Comparison of ENCODE assay signal across 14 cellular contexts in the genomic region with DNA sequence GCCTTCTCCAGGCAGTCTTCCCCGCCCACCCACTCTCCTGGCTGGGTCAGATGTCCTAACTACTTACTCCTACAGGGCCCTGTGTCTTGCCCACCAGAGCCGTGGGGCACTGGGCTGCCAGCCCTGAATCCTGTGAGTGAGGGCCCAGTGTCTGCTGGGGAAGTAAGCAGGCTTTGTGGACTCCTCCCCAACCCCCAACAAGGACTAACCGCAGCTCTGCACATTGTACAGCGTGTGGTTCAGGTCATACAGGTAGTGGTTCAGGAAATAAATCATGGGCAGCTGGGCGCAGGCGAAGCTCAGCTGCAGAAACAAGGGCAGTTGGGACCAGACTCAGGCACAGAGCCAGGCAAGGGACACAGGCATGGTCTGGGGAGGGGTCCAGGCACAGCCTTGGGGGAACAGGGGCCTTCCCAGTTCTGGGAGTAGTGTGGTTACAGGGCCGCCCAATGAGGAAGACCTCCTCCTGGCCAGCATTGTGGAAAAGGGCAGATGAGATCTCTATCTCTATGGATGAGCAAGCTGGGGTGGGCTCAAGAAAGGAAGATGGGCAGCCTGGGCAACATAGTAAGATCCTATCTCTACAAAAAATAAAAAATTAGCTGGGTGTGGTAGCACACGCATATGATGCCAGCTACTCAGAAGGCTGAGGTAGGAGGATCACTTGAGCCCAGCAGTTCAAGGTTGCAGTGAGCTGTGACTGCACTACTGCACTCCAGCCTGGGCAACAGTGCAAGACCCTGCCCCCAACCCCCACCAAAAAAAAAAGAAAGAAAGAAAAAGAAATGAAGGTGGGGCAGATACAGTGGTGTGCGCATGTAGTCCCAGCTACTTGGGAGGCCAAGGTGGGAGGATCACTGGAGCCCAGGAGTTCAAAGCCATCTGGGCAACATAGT. TPM values are rescaled to one million over a fixed set of nuclear protein-coding genes. Genes with fewer than 3 reads are reported as not detected.
DNase-seq lines count a peak whose midpoint lies in the region; ATAC-seq and TF ChIP-seq lines count a peak whose summit lies in the region.
"Had no signal": no experiment of that assay in that cellular context is flagged by ENCODE, and none has a peak within 500 bp of the region (broad histone marks: within the 10 kb centered on the region; RNA-seq: fewer than 3 reads in every experiment).

No MANE protein-coding gene starts in this region.

- H3K4me2 ChIP-seq in OCI-LY7 (ENCODE audit: low read length), result peak overlapping the region; percentile 32

- H3K9me3 ChIP-seq in OCI-LY7 (ENCODE audit: low read length), result no peaks in the 10 kb centered on the region
- H3K9me3 ChIP-seq: pancreas had no signal

- intact Hi-C loops in OCI-LY7 (cut with micrococcal nuclease; ENCODE audit: unreplicated experiment), result loop anchor here (10.0 kb wide), 1 partner anchor 354 kb away; no protein-coding TSS in a partner anchor

- H3K27me3 Mint-ChIP-seq in activated T-cell treated with anti-CD3 and anti-CD28 coated beads, Interleukin-2, amount 50 U/mL, for 72 hours (ENCODE audit: low read depth), result no peaks in the 10 kb centered on the region
- H3K27me3 Mint-ChIP-seq in activated T-cell treated with anti-CD3 and anti-CD28 coated beads, Interleukin-2, amount 50 U/mL, for 4 hours (ENCODE audit: low read depth), result no peaks in the 10 kb centered on the region
- no peaks in the 10 kb centered on the region for H3K27me3 Mint-ChIP-seq in stimulated activated memory B cell treated with anti-CD40 and anti-IgM and Interleukin-4, amounts not matched to agents 10 μg/mL and 1 μg/mL and 100 μg/mL, for 72 hours

- H3K27ac Mint-ChIP-seq in activated T-cell treated with anti-CD3 and anti-CD28 coated beads, Interleukin-2, amount 50 U/mL, for 72 hours, result no peak overlapping the region
- peak overlapping the region; percentile 86 for H3K27ac Mint-ChIP-seq in stimulated activated memory B cell treated with anti-CD40 and anti-IgM and Interleukin-4, amounts not matched to agents 10 μg/mL and 1 μg/mL and 100 μg/mL, for 72 hours

- H3K4me3 ChIP-seq in OCI-LY7 (ENCODE audit: low read depth, low read length, poor library complexity, severe bottlenecking), result no peak overlapping the region
- no peak overlapping the region for H3K4me3 ChIP-seq in coronary artery
- H3K4me3 ChIP-seq: pancreas had no signal

- no peaks in the 10 kb centered on the region for H3K9me3 Mint-ChIP-seq in activated T-cell treated with anti-CD3 and anti-CD28 coated beads, Interleukin-2, amount 50 U/mL, for 72 hours
- H3K9me3 Mint-ChIP-seq in activated T-cell treated with anti-CD3 and anti-CD28 coated beads, Interleukin-2, amount 50 U/mL, for 4 hours, result no peaks in the 10 kb centered on the region
- no peaks in the 10 kb centered on the region for H3K9me3 Mint-ChIP-seq in stimulated activated memory B cell treated with anti-CD40 and anti-IgM and Interleukin-4, amounts not matched to agents 10 μg/mL and 1 μg/mL and 100 μg/mL, for 72 hours

- BruUV-seq in OCI-LY7 (replicated peaks; lab: Mats Ljungman, UMichigan), result no TSS peak

- no peak overlapping the region for H3K4me3 Mint-ChIP-seq in activated T-cell treated with anti-CD3 and anti-CD28 coated beads, Interleukin-2, amount 50 U/mL, for 72 hours
- no peak overlapping the region for H3K4me3 Mint-ChIP-seq in activated T-cell treated with anti-CD3 and anti-CD28 coated beads, Interleukin-2, amount 50 U/mL, for 4 hours
- H3K4me3 Mint-ChIP-seq in stimulated activated memory B cell treated with anti-CD40 and anti-IgM and Interleukin-4, amounts not matched to agents 10 μg/mL and 1 μg/mL and 100 μg/mL, for 72 hours, result no peak overlapping the region

- peaks cover 35% of the 10 kb centered on the region for H3K4me1 Mint-ChIP-seq in activated T-cell treated with anti-CD3 and anti-CD28 coated beads, Interleukin-2, amount 50 U/mL, for 72 hours (ENCODE audit: low read depth)
- peaks cover 33% of the 10 kb centered on the region for H3K4me1 Mint-ChIP-seq in activated T-cell treated with anti-CD3 and anti-CD28 coated beads, Interleukin-2, amount 50 U/mL, for 4 hours (ENCODE audit: low read depth)
- peaks cover 78% of the 10 kb centered on the region for H3K4me1 Mint-ChIP-seq in stimulated activated memory B cell treated with anti-CD40 and anti-IgM and Interleukin-4, amounts not matched to agents 10 μg/mL and 1 μg/mL and 100 μg/mL, for 72 hours

- H3K79me2 ChIP-seq in OCI-LY7 (ENCODE audit: insufficient read depth, low read depth, low read length), result no peaks in the 10 kb centered on the region

- no peaks in the 10 kb centered on the region for H4K20me1 ChIP-seq in OCI-LY7 (ENCODE audit: insufficient read depth, low read length)

- POLR2A ChIA-PET in OCI-LY7 (lab: Charles Lee), result interaction anchor here (0.6 kb wide), 1 partner anchor 489 kb away, joined by 3 read pairs; no protein-coding TSS in a partner anchor

- H3K27ac ChIP-seq in OCI-LY7 (ENCODE audit: low read depth, low read length, poor library complexity, severe bottlenecking) (peak overlapping the region; percentile 44), coronary artery (no peak overlapping the region)
- H3K27ac ChIP-seq: pancreas had no signal

- TF ChIP-seq CTCF in OCI-LY7 (conservative IDR thresholded peaks at IDR 0.05; ENCODE audit: low read length) (no peak), coronary artery (IDR thresholded peaks at IDR 0.05) (no peak)

- peaks cover 52% of the 10 kb centered on the region for H3K4me1 ChIP-seq in OCI-LY7 (ENCODE audit: insufficient read depth, low read length, poor library complexity, severe bottlenecking)

- no peak for DNase-seq in activated T-cell treated with anti-CD3 and anti-CD28 coated beads, Interleukin-2, amount 50 U/mL, for 72 hours
- no peak for DNase-seq in activated T-cell treated with anti-CD3 and anti-CD28 coated beads, Interleukin-2, amount 50 U/mL, for 4 hours
- DNase-seq in OCI-LY7 (ENCODE audit: low spot score) (peak; percentile 56), coronary artery (ENCODE audit: low spot score) (peak; percentile 64), occipital lobe (lab: John Stamatoyannopoulos, UW) (no peak), medulla oblongata (ENCODE audit: extremely low spot score) (no peak)
- DNase-seq: activated CD4-positive, alpha-beta T cell treated with anti-CD3 and anti-CD28 coated beads, Interleukin-2, amount 50 U/mL, for 4 hours; DMS 273 treated with DMSO at 0.1 percent for 48 hours; mammary epithelial cell; NCI-H2171 treated with DMSO at 0.1 percent for 48 hours had no signal

- peak; percentile 31 to 46 for ATAC-seq in activated T-cell treated with anti-CD3 and anti-CD28 coated beads, Interleukin-2, amount 50 U/mL, for 72 hours (replicated peaks in 1 of 2)
- ATAC-seq in activated T-cell treated with anti-CD3 and anti-CD28 coated beads, Interleukin-2, amount 50 U/mL, for 4 hours, result no peak
- ATAC-seq in stimulated activated memory B cell treated with anti-CD40 and anti-IgM and Interleukin-4, amounts not matched to agents 10 μg/mL and 1 μg/mL and 100 μg/mL, for 72 hours, result no peak
- ATAC-seq in GM18502 (IDR thresholded peaks at IDR 0.05; ENCODE audit: poor library complexity, unreplicated experiment), result no peak
- ATAC-seq: pancreas had no signal

- H3K9me2 ChIP-seq in OCI-LY7 (ENCODE audit: insufficient read depth, low read length), result no peaks in the 10 kb centered on the region

- H3K36me3 Mint-ChIP-seq in activated T-cell treated with anti-CD3 and anti-CD28 coated beads, Interleukin-2, amount 50 U/mL, for 72 hours (ENCODE audit: insufficient read depth in 2 of 2), result no peaks in the 10 kb centered on the region
- peaks cover 9% of the 10 kb centered on the region for H3K36me3 Mint-ChIP-seq in activated T-cell treated with anti-CD3 and anti-CD28 coated beads, Interleukin-2, amount 50 U/mL, for 4 hours (ENCODE audit: insufficient read depth)
- H3K36me3 Mint-ChIP-seq in stimulated activated memory B cell treated with anti-CD40 and anti-IgM and Interleukin-4, amounts not matched to agents 10 μg/mL and 1 μg/mL and 100 μg/mL, for 72 hours, result peaks cover 36% of the 10 kb centered on the region

- peaks cover 26% of the 10 kb centered on the region for H3K36me3 ChIP-seq in OCI-LY7 (ENCODE audit: insufficient read depth, low read length)
- H3K36me3 ChIP-seq: pancreas had no signal

- CTCF ChIA-PET in OCI-LY7 (lab: Charles Lee; ENCODE audit: unreplicated experiment), result no interaction called here

- H2AFZ ChIP-seq in OCI-LY7 (ENCODE audit: low read length), result no peak overlapping the region

RNA-seq across cellular contexts. Expression of gene UNC93B1, which starts 5.5 kb away (rescaled TPM):
- total RNA-seq in activated T-cell treated with anti-CD3 and anti-CD28 coated beads, Interleukin-2, amount 50 U/mL, for 72 hours, result 10 to 100 TPM in 1 of 2 donors, 1 to 10 TPM in 1; 8.0 to 16.7 TPM
- total RNA-seq in activated T-cell treated with anti-CD3 and anti-CD28 coated beads, Interleukin-2, amount 50 U/mL, for 4 hours, result 10 to 100 TPM; 12.8 to 15.6 (median 14.1) TPM
- total RNA-seq in OCI-LY7 (2014; rRNA removed; shearing (Covaris generic)), result 39.6 and 44.0 TPM in 2 replicates
- total RNA-seq in OCI-LY7 (2022), result 49.7 and 52.1 TPM in 2 replicates
- total RNA-seq in occipital lobe, result 4.1 TPM

RNA-seq across cellular contexts. Expression of gene ALDH3B1, which starts 11.7 kb away (rescaled TPM):
- under 1 TPM; 0.10 to 0.16 TPM for total RNA-seq in activated T-cell treated with anti-CD3 and anti-CD28 coated beads, Interleukin-2, amount 50 U/mL, for 72 hours
- under 1 TPM in 2 of 3 donors, not detected in 1; 0.08 to 0.15 TPM for total RNA-seq in activated T-cell treated with anti-CD3 and anti-CD28 coated beads, Interleukin-2, amount 50 U/mL, for 4 hours
- 0.50 TPM in 1 of 2 replicates, not detected in the other for total RNA-seq in OCI-LY7 (2014; rRNA removed; shearing (Covaris generic))
- 0.53 and 0.65 TPM in 2 replicates for total RNA-seq in OCI-LY7 (2022)
- 0.94 TPM for total RNA-seq in occipital lobe
- total RNA-seq: T-helper 1 cell treated with Interleukin-12 subunit alpha and Interleukin-12 subunit beta and Interleukin-4 antibody, amounts not matched to agents 30 ng/mL and 1 ng/mL, for 36 hours had no signal

RNA-seq across cellular contexts. Expression of gene NDUFS8, which starts 32.1 kb away (rescaled TPM):
- 100 to 1,000 TPM; 128 to 129 TPM for total RNA-seq in activated T-cell treated with anti-CD3 and anti-CD28 coated beads, Interleukin-2, amount 50 U/mL, for 72 hours
- total RNA-seq in activated T-cell treated with anti-CD3 and anti-CD28 coated beads, Interleukin-2, amount 50 U/mL, for 4 hours, result 100 to 1,000 TPM; 157 to 173 (median 159) TPM
- 152 and 173 TPM in 2 replicates for total RNA-seq in OCI-LY7 (2014; rRNA removed; shearing (Covaris generic))
- total RNA-seq in OCI-LY7 (2022) (126 and 132 TPM in 2 replicates), occipital lobe (42.3 TPM)

RNA-seq across cellular contexts. Expression of gene TCIRG1, which starts 40.4 kb away (rescaled TPM):
- 100 to 1,000 TPM; 141 to 146 TPM for total RNA-seq in activated T-cell treated with anti-CD3 and anti-CD28 coated beads, Interleukin-2, amount 50 U/mL, for 72 hours
- 100 to 1,000 TPM in 2 of 3 donors, 10 to 100 TPM in 1; 87.0 to 109 (median 101) TPM for total RNA-seq in activated T-cell treated with anti-CD3 and anti-CD28 coated beads, Interleukin-2, amount 50 U/mL, for 4 hours
- 148 and 199 TPM in 2 replicates for total RNA-seq in OCI-LY7 (2014; rRNA removed; shearing (Covaris generic))
- total RNA-seq in OCI-LY7 (2022) (201 and 204 TPM in 2 replicates), occipital lobe (3.1 TPM)

Comparison
In these comparisons a context has a peak if more than half of its experiments do, and no peak if none do; other contexts are left out.
1. ATAC-seq: peak in activated T-cell treated with anti-CD3 and anti-CD28 coated beads, Interleukin-2, amount 50 U/mL, for 72 hours (2 of 2); none in activated T-cell treated with anti-CD3 and anti-CD28 coated beads, Interleukin-2, amount 50 U/mL, for 4 hours (0 of 2), stimulated activated memory B cell treated with anti-CD40 and anti-IgM and Interleukin-4, amounts not matched to agents 10 μg/mL and 1 μg/mL and 100 μg/mL, for 72 hours (single experiment) and GM18502 (single experiment).
2. DNase-seq: peak in OCI-LY7 (single experiment) and coronary artery (single experiment); none in activated T-cell treated with anti-CD3 and anti-CD28 coated beads, Interleukin-2, amount 50 U/mL, for 72 hours (0 of 2), activated T-cell treated with anti-CD3 and anti-CD28 coated beads, Interleukin-2, amount 50 U/mL, for 4 hours (single experiment), occipital lobe (single experiment) and medulla oblongata (single experiment).